8 cellular contexts compared by ENCODE assay signal in genomic region chr2:55014962-55015939, GRCh38. TPM values are rescaled to one million over a fixed set of nuclear protein-coding genes. Genes with fewer than 3 reads are reported as not detected.
DNase-seq lines count a peak whose midpoint lies in the region; ATAC-seq and TF ChIP-seq lines count a peak whose summit lies in the region.

No MANE protein-coding gene starts in this region.

- no peak overlapping the region for H2AFZ ChIP-seq in neural progenitor cell (replicated peaks)

- H3K9ac ChIP-seq in neural progenitor cell: no peak overlapping the region

- peaks cover 28% of the 10 kb centered on the region for H3K4me1 ChIP-seq in neural progenitor cell

- peaks cover 100% of the 10 kb centered on the region for H3K79me2 ChIP-seq in neural progenitor cell (ENCODE audit: low read depth)

- peaks cover 7% of the 10 kb centered on the region for H3K9me3 ChIP-seq in neural progenitor cell (ENCODE audit: low read depth)

- peaks cover 7% of the 10 kb centered on the region for H3K36me3 ChIP-seq in neural progenitor cell

- CTCF ChIA-PET in activated CD4-positive, alpha-beta T cell treated with anti-CD3 and anti-CD28 coated beads, Interleukin-2, amount 10 ng/mL, durations not matched to agents 7 days and 5 days (lab: Charles Lee): interaction anchor here (0.6 to 1.2 kb wide), 2 partner anchors 163 to 402 kb away, joined by 3 to 4 read pairs; no protein-coding TSS in a partner anchor

- H3K36me3 Mint-ChIP-seq in activated CD4-positive, alpha-beta T cell treated with anti-CD3 and anti-CD28 coated beads, Interleukin-2, amount 10 ng/mL, durations not matched to agents 7 days and 5 days (ENCODE audit: low read depth): peaks cover 22% of the 10 kb centered on the region
- peaks cover 38% of the 10 kb centered on the region for H3K36me3 Mint-ChIP-seq in neural progenitor cell

- TF ChIP-seq CTCF in fibroblast of mammary gland (conservative IDR thresholded peaks at IDR 0.05; ENCODE audit: control insufficient read depth, insufficient read depth, low read depth, low read length) (peak; percentile 72), neural progenitor cell (IDR thresholded peaks at IDR 0.05) (peak; percentile 55)

- peaks cover 25% of the 10 kb centered on the region for H3K4me1 Mint-ChIP-seq in activated CD4-positive, alpha-beta T cell treated with anti-CD3 and anti-CD28 coated beads, Interleukin-2, amount 10 ng/mL, durations not matched to agents 7 days and 5 days
- H3K4me1 Mint-ChIP-seq in neural progenitor cell: peaks cover 7% of the 10 kb centered on the region

- no peaks in the 10 kb centered on the region for H3K9me3 Mint-ChIP-seq in activated CD4-positive, alpha-beta T cell treated with anti-CD3 and anti-CD28 coated beads, Interleukin-2, amount 10 ng/mL, durations not matched to agents 7 days and 5 days
- peaks cover 19% of the 10 kb centered on the region for H3K9me3 Mint-ChIP-seq in neural progenitor cell

- H3F3A ChIP-seq in neural progenitor cell (ENCODE audit: low read depth): no peaks in the 10 kb centered on the region

- no peak overlapping the region for H3K27ac ChIP-seq in neural progenitor cell

- no peak overlapping the region for H3K4me3 ChIP-seq in fibroblast of mammary gland (ENCODE audit: control insufficient read depth, low read depth, low read length)
- no peak overlapping the region for H3K4me3 ChIP-seq in neural progenitor cell

- POLR2A ChIA-PET in activated CD4-positive, alpha-beta T cell treated with anti-CD3 and anti-CD28 coated beads, Interleukin-2, amount 10 ng/mL, durations not matched to agents 7 days and 5 days (lab: Charles Lee): no interaction called here

- DNase-seq in AG08395 (ENCODE audit: low spot score) (peak; percentile 76), GM04503 (ENCODE audit: low read depth) (peak; percentile 53), NCI-H2171 treated with DMSO at 0.1 percent for 48 hours (lab: John Stamatoyannopoulos, UW) (peak; percentile 66), fibroblast of mammary gland (ENCODE audit: low read depth) (peak; percentile 87), neural progenitor cell (ENCODE audit: low spot score) (peak; percentile 52), NK-92 (lab: John Stamatoyannopoulos, UW; ENCODE audit: unreplicated experiment) (no peak)
- DNase-seq in activated CD4-positive, alpha-beta T cell treated with anti-CD3 and anti-CD28 coated beads, Interleukin-2, amount 10 ng/mL, durations not matched to agents 7 days and 5 days: peak; percentile 56

- H3K4me3 Mint-ChIP-seq in activated CD4-positive, alpha-beta T cell treated with anti-CD3 and anti-CD28 coated beads, Interleukin-2, amount 10 ng/mL, durations not matched to agents 7 days and 5 days: no peak overlapping the region
- no peak overlapping the region for H3K4me3 Mint-ChIP-seq in neural progenitor cell

- no peak overlapping the region for H3K27ac Mint-ChIP-seq in activated CD4-positive, alpha-beta T cell treated with anti-CD3 and anti-CD28 coated beads, Interleukin-2, amount 10 ng/mL, durations not matched to agents 7 days and 5 days
- no peak overlapping the region for H3K27ac Mint-ChIP-seq in neural progenitor cell

- no peaks in the 10 kb centered on the region for H3K27me3 ChIP-seq in neural progenitor cell

- peaks cover 38% of the 10 kb centered on the region for H4K20me1 ChIP-seq in neural progenitor cell (ENCODE audit: low read depth)

- ATAC-seq in GM19351 (IDR thresholded peaks at IDR 0.05; ENCODE audit: unreplicated experiment): no peak

- H3K4me2 ChIP-seq in neural progenitor cell: no peak overlapping the region

- no peaks in the 10 kb centered on the region for H3K27me3 Mint-ChIP-seq in activated CD4-positive, alpha-beta T cell treated with anti-CD3 and anti-CD28 coated beads, Interleukin-2, amount 10 ng/mL, durations not matched to agents 7 days and 5 days
- no peaks in the 10 kb centered on the region for H3K27me3 Mint-ChIP-seq in neural progenitor cell (ENCODE audit: insufficient read depth, low read depth)

RNA-seq across cellular contexts. Expression of gene RTN4, which starts 35.0 kb away (rescaled TPM):
- 10 to 100 TPM; 77.1 to 79.9 TPM for total RNA-seq in activated CD4-positive, alpha-beta T cell treated with anti-CD3 and anti-CD28 coated beads, Interleukin-2, amount 10 ng/mL, durations not matched to agents 7 days and 5 days
- total RNA-seq in neural progenitor cell (ENCODE audit: low replicate concordance): 112 and 157 TPM in 2 replicates
